ENCODE assay signal across 8 cellular contexts in genomic region chr11:59550842-59551650, GRCh38. TPM values are rescaled to one million over a fixed set of nuclear protein-coding genes. Genes with fewer than 3 reads are reported as not detected.
DNase-seq lines count a peak whose midpoint lies in the region; ATAC-seq and TF ChIP-seq lines count a peak whose summit lies in the region.

No MANE protein-coding gene starts in this region.

- H3K27ac ChIP-seq in Karpas-422 (ENCODE audit: low read length) (peak overlapping the region; percentile 75), stomach (peak overlapping the region; percentile 63 to 86 (median 83))

- intact Hi-C loops in stomach (cut with DNase I; ENCODE audit: low total_unique reads), result no loop called here

- peaks cover 42% of the 10 kb centered on the region for H3K4me1 Mint-ChIP-seq in neural crest cell

- no peaks in the 10 kb centered on the region for H3K9me2 ChIP-seq in Karpas-422 (replicated peaks; ENCODE audit: insufficient read depth, low read length)

- DNase-seq in COLO829 (ENCODE audit: low spot score) (peak; percentile 52), Karpas-422 (peak; percentile 96), RPMI8226 (peak; percentile 93), fibroblast of the conjunctiva (ENCODE audit: low read depth) (peak; percentile 92), neural crest cell (ENCODE audit: low read depth, low spot score) (peak; percentile 83), stomach (peak; percentile 76)
- DNase-seq in activated T-helper 1 cell treated with anti-CD3 and anti-CD28 coated beads, Interleukin-2, amount 50 U/mL, for 16 hours (ENCODE audit: low read depth in 1 of 2, low spot score in 1 of 2), result peak; percentile 54 to 62

- H3K79me2 ChIP-seq in Karpas-422 (ENCODE audit: low read length), result no peaks in the 10 kb centered on the region

- H3K27me3 Mint-ChIP-seq in neural crest cell (ENCODE audit: low read depth), result peaks cover 35% of the 10 kb centered on the region

- no peak for TF ChIP-seq POLR2A in stomach (IDR thresholded peaks at IDR 0.05)

- peak overlapping the region; percentile 69 for H3K9ac ChIP-seq in Karpas-422 (ENCODE audit: low read length)

- peak overlapping the region; percentile 80 for H3K4me2 ChIP-seq in Karpas-422 (ENCODE audit: low read depth, low read length, poor library complexity, severe bottlenecking)

- H3K27me3 ChIP-seq in Karpas-422 (ENCODE audit: low read length), result no peaks in the 10 kb centered on the region
- H3K27me3 ChIP-seq in stomach, result no peaks in the 10 kb centered on the region

- peaks cover 7% of the 10 kb centered on the region for H3K36me3 Mint-ChIP-seq in neural crest cell (ENCODE audit: low read depth)

- H3K4me3 ChIP-seq in Karpas-422 (ENCODE audit: low read length), result peak overlapping the region; percentile 69
- peak overlapping the region; percentile 49 to 54 (median 54) for H3K4me3 ChIP-seq in stomach

- no peaks in the 10 kb centered on the region for H3K9me3 Mint-ChIP-seq in neural crest cell

- H3K4me3 Mint-ChIP-seq in neural crest cell, result peak overlapping the region; percentile 94

- H4K20me1 ChIP-seq in Karpas-422 (ENCODE audit: insufficient read depth, low read depth, low read length), result no peaks in the 10 kb centered on the region

- H3K27ac Mint-ChIP-seq in neural crest cell (ENCODE audit: unreplicated experiment), result peak overlapping the region; percentile 91

- 1 to 4% (median 3%) methylated on average over 34 of the region's 34 CpGs for WGBS in stomach, 5 donors

- TF ChIP-seq CTCF in neural crest cell (conservative IDR thresholded peaks at IDR 0.05) (no peak), stomach (IDR thresholded peaks at IDR 0.05) (no peak)

- peak overlapping the region; percentile 90 for H2AFZ ChIP-seq in Karpas-422 (ENCODE audit: low read length)

- no peaks in the 10 kb centered on the region for H3K36me3 ChIP-seq in Karpas-422 (ENCODE audit: insufficient read depth, low read length)
- no peaks in the 10 kb centered on the region for H3K36me3 ChIP-seq in stomach

- peak; percentile 28 for ATAC-seq in GM21717 (IDR thresholded peaks at IDR 0.05; ENCODE audit: unreplicated experiment)

- TF ChIP-seq EP300 in stomach (IDR thresholded peaks at IDR 0.05), result no peak

- H3K9me3 ChIP-seq in Karpas-422 (ENCODE audit: low read length) (no peaks in the 10 kb centered on the region), stomach (no peaks in the 10 kb centered on the region)

- H3K4me1 ChIP-seq in Karpas-422 (ENCODE audit: low read length) (peaks cover 29% of the 10 kb centered on the region), stomach (peaks cover 0 to 34% (median 12%) of the 10 kb centered on the region in 4 donors)

RNA-seq across cellular contexts. Expression of gene OR4D9, which starts 39.7 kb away (rescaled TPM):
- 0.18 TPM in 1 of 2 replicates, not detected in the other for total RNA-seq in Karpas-422 (2014; rRNA removed; shearing (Covaris generic); ENCODE audit: low replicate concordance)
- total RNA-seq in neural crest cell (not detected in 2 replicates), stomach (under 1 TPM in 1 of 5 donors, not detected in 4; under 0.01 TPM)
- polyA plus RNA-seq in stomach, result not detected

RNA-seq across cellular contexts. Expression of gene OR4D11, which starts 47.7 kb away (rescaled TPM):
- not detected in 2 replicates for total RNA-seq in Karpas-422 (2014; rRNA removed; shearing (Covaris generic); ENCODE audit: low replicate concordance)
- total RNA-seq in neural crest cell (not detected in 2 replicates), stomach (not detected)
- polyA plus RNA-seq in stomach, result not detected

Comparison
In these comparisons a context has a peak if more than half of its experiments do, and no peak if none do; other contexts are left out.
1. Peak in every context shown above with its lines: DNase-seq, ATAC-seq, H3K4me3 ChIP-seq and H3K27ac ChIP-seq.